Comparison of ENCODE assay signal across 18 cellular contexts in genomic region chr1:230102472-230102871, GRCh38. TPM values are rescaled to one million over a fixed set of nuclear protein-coding genes. Genes with fewer than 3 reads are reported as not detected.
DNase-seq lines count a peak whose midpoint lies in the region; ATAC-seq and TF ChIP-seq lines count a peak whose summit lies in the region.
"Had no signal": no experiment of that assay in that cellular context is flagged by ENCODE, and none has a peak within 500 bp of the region (broad histone marks: within the 10 kb centered on the region; RNA-seq: fewer than 3 reads in every experiment).

No MANE protein-coding gene starts in this region.

- H3K9me3 ChIP-seq in OCI-LY7 (ENCODE audit: low read length) (no peaks in the 10 kb centered on the region), esophagus muscularis mucosa (no peaks in the 10 kb centered on the region)
- H3K9me3 ChIP-seq: Caco-2, mucosa of descending colon, thoracic aorta had no signal

- H3K4me1 ChIP-seq in OCI-LY7 (ENCODE audit: insufficient read depth, low read length, poor library complexity, severe bottlenecking) (peaks cover 58% of the 10 kb centered on the region), esophagus muscularis mucosa (peaks cover 53 to 97% (median 88%) of the 10 kb centered on the region in 4 donors)

- H2AFZ ChIP-seq in OCI-LY7 (ENCODE audit: low read length), result no peak overlapping the region

- peak overlapping the region; percentile 55; the same call in 1 of the 2 replicates for H3K4me2 ChIP-seq in OCI-LY7 (ENCODE audit: low read length)

- H4K20me1 ChIP-seq in OCI-LY7 (ENCODE audit: insufficient read depth, low read length), result no peaks in the 10 kb centered on the region; the same call in 1 of the 2 replicates

- H3K4me3 Mint-ChIP-seq in stimulated activated naive CD8-positive, alpha-beta T cell treated with anti-CD3 and anti-CD28 coated beads, Interleukin-15, Interleukin-2, amounts not matched to agents 100 ng/mL and 50 ng/mL, for 24 hours, result peak overlapping the region; percentile 9

- no peaks in the 10 kb centered on the region for H3K9me3 Mint-ChIP-seq in stimulated activated naive CD8-positive, alpha-beta T cell treated with anti-CD3 and anti-CD28 coated beads, Interleukin-15, Interleukin-2, amounts not matched to agents 100 ng/mL and 50 ng/mL, for 24 hours

- no peak overlapping the region for H3K27ac ChIP-seq in OCI-LY7 (ENCODE audit: low read depth, low read length, poor library complexity, severe bottlenecking)
- H3K27ac ChIP-seq in esophagus muscularis mucosa (replicated peaks in 1 of 4), result peak overlapping the region; percentile 82 to 87 (median 83)
- H3K27ac ChIP-seq: SK-N-MC had no signal

- no peaks in the 10 kb centered on the region for H3K27me3 Mint-ChIP-seq in stimulated activated naive CD8-positive, alpha-beta T cell treated with anti-CD3 and anti-CD28 coated beads, Interleukin-15, Interleukin-2, amounts not matched to agents 100 ng/mL and 50 ng/mL, for 24 hours

- CTCF ChIA-PET in OCI-LY7 (lab: Charles Lee; ENCODE audit: unreplicated experiment), result no interaction called here

- no peaks in the 10 kb centered on the region for H3K9me2 ChIP-seq in OCI-LY7 (ENCODE audit: insufficient read depth, low read length)

- H3K79me2 ChIP-seq in OCI-LY7 (ENCODE audit: insufficient read depth, low read depth, low read length), result peaks cover 29% of the 10 kb centered on the region; the same call in 1 of the 2 replicates

- H3K4me1 Mint-ChIP-seq in stimulated activated naive CD8-positive, alpha-beta T cell treated with anti-CD3 and anti-CD28 coated beads, Interleukin-15, Interleukin-2, amounts not matched to agents 100 ng/mL and 50 ng/mL, for 24 hours (ENCODE audit: low read depth), result peaks cover 68% of the 10 kb centered on the region

- no peak overlapping the region for H3K4me3 ChIP-seq in OCI-LY7 (ENCODE audit: low read depth, low read length, poor library complexity, severe bottlenecking)
- H3K4me3 ChIP-seq in esophagus muscularis mucosa, result no peak overlapping the region
- H3K4me3 ChIP-seq: mucosa of descending colon, SK-N-MC, thoracic aorta had no signal

- TF ChIP-seq CTCF in OCI-LY7 (conservative IDR thresholded peaks at IDR 0.05; ENCODE audit: low read length) (no peak), esophagus muscularis mucosa (IDR thresholded peaks at IDR 0.05) (no peak), GM10266 (IDR thresholded peaks at IDR 0.05; ENCODE audit: control insufficient read depth, insufficient read depth, low read depth, missing control alignments) (no peak)

- no peak for TF ChIP-seq POLR2A in esophagus muscularis mucosa (IDR thresholded peaks at IDR 0.05; ENCODE audit: low read depth)

- no TSS peak for BruUV-seq in OCI-LY7 (replicated peaks; lab: Mats Ljungman, UMichigan)

- peak overlapping the region; percentile 71 for H3K27ac Mint-ChIP-seq in stimulated activated naive CD8-positive, alpha-beta T cell treated with anti-CD3 and anti-CD28 coated beads, Interleukin-15, Interleukin-2, amounts not matched to agents 100 ng/mL and 50 ng/mL, for 24 hours

- POLR2A ChIA-PET in OCI-LY7 (lab: Charles Lee), result interaction anchor here (1.6 to 3.3 kb wide), 2 partner anchors 10 to 12 kb away, joined by 4 to 10 read pairs; no protein-coding TSS in a partner anchor

- H3K27me3 ChIP-seq in esophagus muscularis mucosa, result no peaks in the 10 kb centered on the region

- H3K36me3 ChIP-seq in OCI-LY7 (ENCODE audit: insufficient read depth, low read length) (no peaks in the 10 kb centered on the region), esophagus muscularis mucosa (no peaks in the 10 kb centered on the region)
- H3K36me3 ChIP-seq: thoracic aorta had no signal

- H3K36me3 Mint-ChIP-seq in stimulated activated naive CD8-positive, alpha-beta T cell treated with anti-CD3 and anti-CD28 coated beads, Interleukin-15, Interleukin-2, amounts not matched to agents 100 ng/mL and 50 ng/mL, for 24 hours (ENCODE audit: low read depth), result peaks cover 23% of the 10 kb centered on the region

- intact Hi-C loops in OCI-LY7 (cut with micrococcal nuclease; ENCODE audit: unreplicated experiment), result no loop called here
- intact Hi-C loops in esophagus muscularis mucosa (cut with DNase I), result no loop called here

- WGBS in esophagus muscularis mucosa, result 81% methylated on average over 4 of the region's 4 CpGs

- no peak for TF ChIP-seq EP300 in esophagus muscularis mucosa (IDR thresholded peaks at IDR 0.05)

- DNase-seq in stimulated activated naive CD8-positive, alpha-beta T cell treated with anti-CD3 and anti-CD28 coated beads, Interleukin-15, Interleukin-2, amounts not matched to agents 100 U/mL and 50 U/mL, for 24 hours, result no peak
- DNase-seq in OCI-LY7 (ENCODE audit: low spot score) (no peak), esophagus muscularis mucosa (ENCODE audit: extremely low spot score) (no peak), GM10266 (ENCODE audit: extremely low spot score) (no peak), NCI-H774 (lab: John Stamatoyannopoulos, UW) (no peak)
- DNase-seq: activated effector memory CD4-positive, alpha-beta T cell treated with anti-CD3 and anti-CD28 coated beads, Interleukin-2, amount 50 U/mL, for 16 hours; anterior cingulate cortex; Caco-2; head of caudate nucleus; left ventricle myocardium superior; mucosa of descending colon; retina; stimulated activated CD4-positive, alpha-beta T cell treated with anti-CD3 and anti-CD28 coated beads, Interleukin-12 subunit alpha, Interleukin-12 subunit beta, amount 100 ng/mL, for 4 hours had no signal

- ATAC-seq in stimulated activated naive CD8-positive, alpha-beta T cell treated with anti-CD3 and anti-CD28 coated beads, Interleukin-15, Interleukin-2, amounts not matched to agents 100 U/mL and 50 U/mL, for 24 hours, result no peak
- ATAC-seq in GM18858 (IDR thresholded peaks at IDR 0.05; ENCODE audit: unreplicated experiment), result no peak
- ATAC-seq: activated CD4-positive, CD25-positive, alpha-beta regulatory T cell treated with anti-CD3 and anti-CD28 coated beads, Interleukin-2, amount 50 U/mL, for 24 hours; left ventricle myocardium superior; mucosa of descending colon had no signal

RNA-seq across cellular contexts. Expression of gene GALNT2, which starts 35.4 kb away (rescaled TPM):
- 26.3 and 29.9 TPM in 2 replicates for total RNA-seq in OCI-LY7 (2014; rRNA removed; shearing (Covaris generic))
- 56.4 and 67.3 TPM in 2 replicates for total RNA-seq in OCI-LY7 (2022)
- 100 to 1,000 TPM in 3 of 4 donors, 10 to 100 TPM in 1; 89.6 to 145 (median 129) TPM for total RNA-seq in esophagus muscularis mucosa
